ENCODE assay signal across 19 cellular contexts in the genomic region with DNA sequence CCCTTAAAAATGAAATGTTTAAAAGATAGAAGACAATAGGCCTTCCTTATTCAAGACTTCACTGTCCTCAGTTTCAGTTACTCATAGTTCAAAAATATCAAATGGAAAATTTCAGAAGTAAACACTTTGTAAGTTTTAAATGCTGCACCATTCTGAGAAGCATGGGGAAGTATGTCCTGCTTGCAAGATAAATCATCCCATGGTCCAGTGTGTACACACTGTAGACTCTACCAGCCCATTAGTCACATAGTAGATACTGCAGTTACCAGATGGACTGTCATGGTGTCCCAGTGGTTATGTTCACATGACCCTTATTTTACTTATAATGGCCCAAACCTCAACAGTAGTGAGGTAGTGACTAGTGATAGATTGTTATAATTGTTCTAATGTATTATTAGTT.
DNase-seq lines count a peak whose midpoint lies in the region; ATAC-seq, FAIRE-seq and TF ChIP-seq lines count a peak whose summit lies in the region.
"Had no signal": no experiment of that assay in that cellular context is flagged by ENCODE, and none has a peak within 500 bp of the region (broad histone marks: within the 10 kb centered on the region; RNA-seq: fewer than 3 reads in every experiment).

No MANE protein-coding gene starts in this region.

- H3K79me2 ChIP-seq in PC-9 (ENCODE audit: low read depth) = 0 out of 2 replicates have a peak, but pooled peaks cover 15% of the 10 kb centered on the region

- DNase-seq in natural killer cell (no peak), PC-9 (no peak), nephron progenitor cell (no peak), NCI-H2196 treated with DMSO at 0.1 percent for 48 hours (lab: John Stamatoyannopoulos, UW; ENCODE audit: unreplicated experiment) (no peak), cerebellar nuclear complex (lab: John Stamatoyannopoulos, UW) (no peak), small intestine (no peak), germinal center (ENCODE audit: low spot score) (no peak)
- DNase-seq in natural killer cell treated with Interleukin-12 subunit alpha and Interleukin-12 subunit beta and Interleukin-15 and Interleukin-18, amount 100 ng/mL, for 72 hours (ENCODE audit: low spot score) = no peak
- DNase-seq: CD4-positive, alpha-beta memory T cell; DMS153; DMS79 treated with DMSO at 0.1 percent for 48 hours; GF-D8; GM23248 had no signal

- no peak overlapping the region for H3K4me3 Mint-ChIP-seq in natural killer cell
- H3K4me3 Mint-ChIP-seq in natural killer cell treated with Interleukin-12 subunit alpha and Interleukin-12 subunit beta and Interleukin-15 and Interleukin-18, amount 100 ng/mL, for 72 hours = no peak overlapping the region
- no peak overlapping the region for H3K4me3 Mint-ChIP-seq in nephron progenitor cell
- H3K4me3 Mint-ChIP-seq: CD14-positive monocyte; CD4-positive, alpha-beta memory T cell had no signal

- peaks cover 42% of the 10 kb centered on the region for H3K36me3 ChIP-seq in PC-9 (ENCODE audit: low read depth)
- peaks cover 2 to 6% of the 10 kb centered on the region in 2 donors for H3K36me3 ChIP-seq in small intestine (ENCODE audit: control insufficient read depth in 2 of 2, insufficient read depth in 2 of 2, low read length in 2 of 2)

- H3K4me3 ChIP-seq in PC-9 (no peak overlapping the region), small intestine (ENCODE audit: low read depth in 1 of 2, low read length in 2 of 2) (no peak overlapping the region)
- H3K4me3 ChIP-seq: BLaER1, GM23248, HAP-1 had no signal

- H3K27me3 ChIP-seq in PC-9 (ENCODE audit: insufficient read depth, low read depth) (no peaks in the 10 kb centered on the region), small intestine (ENCODE audit: control insufficient read depth in 2 of 2, insufficient read depth in 2 of 2, low read length in 2 of 2) (no peaks in the 10 kb centered on the region)
- H3K27me3 ChIP-seq: BLaER1 had no signal

- BruUV-seq in PC-9 (replicated peaks; lab: Mats Ljungman, UMichigan) = no TSS peak

- no peak overlapping the region for H3K4me2 ChIP-seq in PC-9
- H3K4me2 ChIP-seq: BLaER1 had no signal

- H3K36me3 Mint-ChIP-seq in natural killer cell (peaks cover 22% of the 10 kb centered on the region), nephron progenitor cell (ENCODE audit: low read depth) (peaks cover 72% of the 10 kb centered on the region)
- peaks cover 13% of the 10 kb centered on the region for H3K36me3 Mint-ChIP-seq in natural killer cell treated with Interleukin-12 subunit alpha and Interleukin-12 subunit beta and Interleukin-15 and Interleukin-18, amount 100 ng/mL, for 72 hours

- H3K27ac Mint-ChIP-seq in natural killer cell (peak overlapping the region; percentile 66 to 74), nephron progenitor cell (peak overlapping the region; percentile 57)
- H3K27ac Mint-ChIP-seq in natural killer cell treated with Interleukin-12 subunit alpha and Interleukin-12 subunit beta and Interleukin-15 and Interleukin-18, amount 100 ng/mL, for 72 hours = peak overlapping the region in 1 of 2 donors; percentile 56
- H3K27ac Mint-ChIP-seq: CD4-positive, alpha-beta memory T cell had no signal

- ATAC-seq in natural killer cell = no peak
- no peak for ATAC-seq in natural killer cell treated with Interleukin-12 subunit alpha and Interleukin-12 subunit beta and Interleukin-15 and Interleukin-18, amount 100 ng/mL, for 72 hours
- ATAC-seq: HepG2 had no signal

- intact Hi-C loops in natural killer cell (cut with micrococcal nuclease) = no loop called here
- intact Hi-C loops in PC-9 (cut with micrococcal nuclease; ENCODE audit: unreplicated experiment) = no loop called here

- no peaks in the 10 kb centered on the region for H3K9me3 ChIP-seq in PC-9 (ENCODE audit: insufficient read depth, low read depth)
- no peaks in the 10 kb centered on the region for H3K9me3 ChIP-seq in small intestine (ENCODE audit: control insufficient read depth, low read depth)
- H3K9me3 ChIP-seq: BLaER1, HAP-1 had no signal

- H3K4me1 Mint-ChIP-seq in natural killer cell (peaks cover 19 to 22% of the 10 kb centered on the region in 2 donors), nephron progenitor cell (no peaks in the 10 kb centered on the region)
- peaks cover 0 to 8% of the 10 kb centered on the region in 2 donors for H3K4me1 Mint-ChIP-seq in natural killer cell treated with Interleukin-12 subunit alpha and Interleukin-12 subunit beta and Interleukin-15 and Interleukin-18, amount 100 ng/mL, for 72 hours (ENCODE audit: low read depth in 2 of 2)
- H3K4me1 Mint-ChIP-seq: CD14-positive monocyte; CD4-positive, alpha-beta memory T cell had no signal

- H3K9me2 ChIP-seq in PC-9 (ENCODE audit: insufficient read depth) = no peaks in the 10 kb centered on the region

- H3K27me3 Mint-ChIP-seq in natural killer cell (ENCODE audit: low read depth in 2 of 2) = no peaks in the 10 kb centered on the region
- H3K27me3 Mint-ChIP-seq in natural killer cell treated with Interleukin-12 subunit alpha and Interleukin-12 subunit beta and Interleukin-15 and Interleukin-18, amount 100 ng/mL, for 72 hours = no peaks in the 10 kb centered on the region
- H3K27me3 Mint-ChIP-seq in nephron progenitor cell (ENCODE audit: low read depth, poor library complexity) = peaks cover 3% of the 10 kb centered on the region
- H3K27me3 Mint-ChIP-seq: CD4-positive, alpha-beta memory T cell had no signal

- H3K4me1 ChIP-seq in PC-9 (replicated peaks; ENCODE audit: insufficient read depth) = peaks cover 16% of the 10 kb centered on the region
- no peaks in the 10 kb centered on the region for H3K4me1 ChIP-seq in small intestine (ENCODE audit: control insufficient read depth in 2 of 2, insufficient read depth in 1 of 2, low read depth in 1 of 2, low read length in 1 of 2)
- H3K4me1 ChIP-seq: BLaER1 had no signal

- TF ChIP-seq CTCF in natural killer cell (IDR thresholded peaks at IDR 0.05) = no peak
- no peak for TF ChIP-seq CTCF in PC-9 (conservative IDR thresholded peaks at IDR 0.05)
- no peak for TF ChIP-seq CTCF in nephron progenitor cell (IDR thresholded peaks at IDR 0.05)

- POLR2A ChIA-PET in PC-9 (lab: Charles Lee; ENCODE audit: unreplicated experiment) = no interaction called here

- H3F3A ChIP-seq in PC-9 (ENCODE audit: insufficient read depth, low read depth) = peaks cover 77% of the 10 kb centered on the region

- H4K20me1 ChIP-seq in PC-9 (ENCODE audit: insufficient read depth) = peaks cover 51% of the 10 kb centered on the region
- H4K20me1 ChIP-seq: BLaER1 had no signal

- H3K9me3 Mint-ChIP-seq in natural killer cell = no peaks in the 10 kb centered on the region
- H3K9me3 Mint-ChIP-seq in natural killer cell treated with Interleukin-12 subunit alpha and Interleukin-12 subunit beta and Interleukin-15 and Interleukin-18, amount 100 ng/mL, for 72 hours = no peaks in the 10 kb centered on the region
- no peaks in the 10 kb centered on the region for H3K9me3 Mint-ChIP-seq in nephron progenitor cell
- H3K9me3 Mint-ChIP-seq: CD4-positive, alpha-beta memory T cell had no signal

- no peak for FAIRE-seq in small intestine (lab: Jason Lieb, UNC)
- FAIRE-seq: GM19239, HepG2 had no signal

- H3K27ac ChIP-seq in PC-9 = 0 out of 2 replicates have a peak overlapping the region, but pooled peaks have one; percentile 5
- no peak overlapping the region for H3K27ac ChIP-seq in small intestine (ENCODE audit: low read depth in 1 of 2, low read length in 1 of 2)
- H3K27ac ChIP-seq: 22Rv1, BLaER1, GM23248 had no signal

- CTCF ChIA-PET in PC-9 (lab: Charles Lee) = no interaction called here

- no peak overlapping the region for H2AFZ ChIP-seq in PC-9
- H2AFZ ChIP-seq: GM23248 had no signal
